8 cellular contexts compared by ENCODE assay signal in the genomic region with DNA sequence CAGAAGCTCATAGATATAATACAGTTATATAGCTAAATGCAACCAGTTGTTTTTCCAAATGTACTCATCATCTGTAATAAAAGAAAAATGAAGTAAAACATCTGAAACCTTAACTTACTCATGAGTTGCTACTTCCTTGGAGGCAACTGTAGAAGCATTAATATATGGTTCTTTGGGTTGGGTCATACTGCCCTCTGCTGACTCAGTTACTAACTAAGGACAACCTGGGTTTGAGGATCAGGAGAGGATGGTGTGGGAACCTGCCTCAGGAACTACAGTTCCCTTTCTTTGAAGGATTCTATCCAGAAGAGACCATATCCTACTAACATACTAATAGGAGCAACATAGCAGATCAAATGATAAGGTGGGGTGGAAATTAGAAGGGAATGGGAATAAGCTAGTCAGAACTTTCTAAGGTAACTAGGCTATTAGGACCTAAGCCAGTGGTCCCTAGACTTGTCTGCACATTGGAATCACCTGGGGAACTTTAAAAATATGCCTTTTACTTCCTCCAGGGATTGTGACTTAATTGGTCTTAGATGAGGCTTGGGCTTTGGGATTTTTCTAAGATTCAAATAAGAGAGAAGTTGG. TPM values are rescaled to one million over a fixed set of nuclear protein-coding genes. Genes with fewer than 3 reads are reported as not detected.
A peak's percentile ranks its signal among the peaks of the same experiment; 100 is the strongest.
DNase-seq lines count a peak whose midpoint lies in the region; ATAC-seq lines count a peak whose summit lies in the region.

No MANE protein-coding gene starts in this region.

- H3K27me3 Mint-ChIP-seq in activated naive CD8-positive, alpha-beta T cell treated with anti-CD3 and anti-CD28 coated beads, Interleukin-2, amount 10 ng/mL, durations not matched to agents 7 days and 5 days: no peaks in the 10 kb centered on the region

- no peak overlapping the region for H3K4me3 Mint-ChIP-seq in activated naive CD8-positive, alpha-beta T cell treated with anti-CD3 and anti-CD28 coated beads, Interleukin-2, amount 10 ng/mL, durations not matched to agents 7 days and 5 days

- no peak overlapping the region for H3K27ac Mint-ChIP-seq in activated naive CD8-positive, alpha-beta T cell treated with anti-CD3 and anti-CD28 coated beads, Interleukin-2, amount 10 ng/mL, durations not matched to agents 7 days and 5 days

- DNase-seq in NCI-H2171 treated with DMSO at 0.1 percent for 48 hours (lab: John Stamatoyannopoulos, UW) (peak; percentile 4), NCI-H2171 (lab: John Stamatoyannopoulos, UW) (no peak), NCI-H146 treated with DMSO at 0.1 percent for 48 hours (lab: John Stamatoyannopoulos, UW; ENCODE audit: unreplicated experiment) (peak; percentile 11), hepatic stellate cell (ENCODE audit: low spot score) (peak; percentile 27)
- no peak for DNase-seq in activated naive CD8-positive, alpha-beta T cell treated with anti-CD3 and anti-CD28 coated beads, Interleukin-2, amount 10 ng/mL, durations not matched to agents 7 days and 5 days
- DNase-seq in stimulated activated naive CD8-positive, alpha-beta T cell treated with anti-CD3 and anti-CD28 coated beads, Interleukin-15, Interleukin-2, amounts not matched to agents 100 U/mL and 50 U/mL, for 24 hours: peak; percentile 24

- no peaks in the 10 kb centered on the region for H3K4me1 Mint-ChIP-seq in activated naive CD8-positive, alpha-beta T cell treated with anti-CD3 and anti-CD28 coated beads, Interleukin-2, amount 10 ng/mL, durations not matched to agents 7 days and 5 days

- H3K36me3 Mint-ChIP-seq in activated naive CD8-positive, alpha-beta T cell treated with anti-CD3 and anti-CD28 coated beads, Interleukin-2, amount 10 ng/mL, durations not matched to agents 7 days and 5 days: peaks cover 13% of the 10 kb centered on the region

- H3K9me3 Mint-ChIP-seq in activated naive CD8-positive, alpha-beta T cell treated with anti-CD3 and anti-CD28 coated beads, Interleukin-2, amount 10 ng/mL, durations not matched to agents 7 days and 5 days: no peaks in the 10 kb centered on the region

- POLR2A ChIA-PET in activated naive CD8-positive, alpha-beta T cell treated with anti-CD3 and anti-CD28 coated beads, Interleukin-2, amount 10 ng/mL, durations not matched to agents 7 days and 5 days (lab: Charles Lee): no interaction called here

- ATAC-seq in GM19468 (IDR thresholded peaks at IDR 0.05; ENCODE audit: extremely low read depth, unreplicated experiment) (peak; percentile 52), GM19455 (IDR thresholded peaks at IDR 0.05; ENCODE audit: unreplicated experiment) (no peak)
- peak; percentile 82 for ATAC-seq in activated naive CD8-positive, alpha-beta T cell treated with anti-CD3 and anti-CD28 coated beads, Interleukin-2, amount 10 ng/mL, durations not matched to agents 7 days and 5 days (ENCODE audit: low read depth)
- ATAC-seq in stimulated activated naive CD8-positive, alpha-beta T cell treated with anti-CD3 and anti-CD28 coated beads, Interleukin-15, Interleukin-2, amounts not matched to agents 100 U/mL and 50 U/mL, for 24 hours: peak; percentile 80

RNA-seq across cellular contexts. Expression of a gene that starts 20.7 kb away (rescaled TPM):
- 10 to 100 TPM; 39.4 to 46.0 TPM for total RNA-seq in activated naive CD8-positive, alpha-beta T cell treated with anti-CD3 and anti-CD28 coated beads, Interleukin-2, amount 10 ng/mL, durations not matched to agents 7 days and 5 days

RNA-seq across cellular contexts. Expression of a gene that starts 20.8 kb away (rescaled TPM):
- total RNA-seq in activated naive CD8-positive, alpha-beta T cell treated with anti-CD3 and anti-CD28 coated beads, Interleukin-2, amount 10 ng/mL, durations not matched to agents 7 days and 5 days: 10 to 100 TPM; 26.0 to 31.5 TPM

RNA-seq across cellular contexts. Expression of a gene that starts 51.9 kb away (rescaled TPM):
- total RNA-seq in activated naive CD8-positive, alpha-beta T cell treated with anti-CD3 and anti-CD28 coated beads, Interleukin-2, amount 10 ng/mL, durations not matched to agents 7 days and 5 days: 1 to 10 TPM; 3.3 to 3.5 TPM

Comparison
In these comparisons a context has a peak if more than half of its experiments do, and no peak if none do; other contexts are left out.
1. DNase-seq: peak in NCI-H2171 treated with DMSO at 0.1 percent for 48 hours (single experiment), NCI-H146 treated with DMSO at 0.1 percent for 48 hours (single experiment), hepatic stellate cell (single experiment) and stimulated activated naive CD8-positive, alpha-beta T cell treated with anti-CD3 and anti-CD28 coated beads, Interleukin-15, Interleukin-2, amounts not matched to agents 100 U/mL and 50 U/mL, for 24 hours (single experiment); none in NCI-H2171 (single experiment) and activated naive CD8-positive, alpha-beta T cell treated with anti-CD3 and anti-CD28 coated beads, Interleukin-2, amount 10 ng/mL, durations not matched to agents 7 days and 5 days (single experiment).